In the genomic region with DNA sequence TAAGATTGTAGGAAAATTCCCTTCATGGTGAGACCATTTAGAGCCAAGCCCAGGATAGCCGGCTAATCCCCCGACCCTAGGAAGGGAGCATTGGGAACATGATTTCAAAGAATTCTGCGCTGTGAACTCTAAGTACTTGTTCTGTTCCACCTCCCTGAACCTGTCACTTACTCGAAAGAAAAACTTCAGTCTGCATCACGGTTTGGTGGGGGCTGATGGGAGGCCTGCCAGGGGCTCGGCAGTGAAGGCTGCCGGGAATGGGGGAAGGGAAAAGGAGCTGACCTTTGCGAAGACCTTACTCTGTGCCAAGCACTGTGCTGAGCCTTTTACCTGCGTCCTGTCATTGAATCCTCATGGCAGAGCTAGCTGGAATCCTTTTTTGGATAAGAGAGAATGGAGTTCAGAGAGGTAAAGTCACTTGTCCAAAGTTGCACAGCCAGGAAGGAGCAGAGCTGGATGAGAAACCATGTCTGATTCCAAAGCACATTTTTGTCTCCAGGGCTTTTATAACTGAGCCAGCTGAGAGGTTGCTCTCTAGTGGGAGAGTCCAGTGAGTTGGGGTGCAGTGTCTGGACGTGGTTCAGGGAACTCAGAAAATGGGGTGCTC, we compare ENCODE assay signal across 33 cellular contexts. TPM values are rescaled to one million over a fixed set of nuclear protein-coding genes. Genes with fewer than 3 reads are reported as not detected.
"Had no signal": no experiment of that assay in that cellular context is flagged by ENCODE, and none has a peak within 500 bp of the region (broad histone marks: within the 10 kb centered on the region; RNA-seq: fewer than 3 reads in every experiment).

No MANE protein-coding gene starts in this region.

- DNase-seq: activated CD4-positive, alpha-beta memory T cell treated with anti-CD3 and anti-CD28 coated beads, Interleukin-2, amount 10 ng/mL, durations not matched to agents 7 days and 5 days; activated CD4-positive, alpha-beta T cell treated with anti-CD3 and anti-CD28 coated beads for 1 hour; activated CD4-positive, alpha-beta T cell treated with anti-CD3 and anti-CD28 coated beads for 48 hours; activated CD4-positive, CD25-positive, alpha-beta regulatory T cell; activated CD8-positive, alpha-beta memory T cell treated with anti-CD3 and anti-CD28 coated beads for 24 hours; activated CD8-positive, alpha-beta memory T cell treated with anti-CD3 and anti-CD28 coated beads, Interleukin-2, amount 10 ng/mL, durations not matched to agents 7 days and 5 days; activated CD8-positive, alpha-beta memory T cell treated with anti-CD3 and anti-CD28 coated beads, Interleukin-2, amount 50 U/mL, for 48 hours; activated effector memory CD4-positive, alpha-beta T cell treated with Interleukin-2 at 50 U/mL for 16 hours; activated naive CD4-positive, alpha-beta T cell treated with anti-CD3 and anti-CD28 coated beads, Interleukin-2, amount 10 ng/mL, durations not matched to agents 7 days and 5 days; activated naive CD8-positive, alpha-beta T cell treated with anti-CD3 and anti-CD28 coated beads, Interleukin-2, amount 50 U/mL, for 24 hours; activated T-cell treated with anti-CD3 and anti-CD28 coated beads, Interleukin-2, amount 50 U/mL, for 48 hours; anterior cingulate cortex; brain microvascular endothelial cell; central memory CD4-positive, alpha-beta T cell; NCI-H1092; NCI-H1436 treated with DMSO at 0.1 percent for 48 hours; NCI-H1694 treated with DMSO at 0.1 percent for 48 hours; NCI-H2029; NCI-H345; NCI-H510A; NCI-H526; NCI-H748 treated with DMSO at 0.1 percent for 48 hours; NK-92 treated with Interleukin-12 subunit alpha and Interleukin-12 subunit beta, amount 100 ng/mL, for 24 hours; PC-3; Peyer's patch; Right ventricle myocardium superior; SW 1271; T1000; WERI-Rb-1 had no signal

- H3K27ac ChIP-seq: brain microvascular endothelial cell, Peyer's patch, WERI-Rb-1 had no signal

- H3K36me3 ChIP-seq: brain microvascular endothelial cell, Peyer's patch, WERI-Rb-1 had no signal

- H3K9me3 ChIP-seq: Peyer's patch had no signal

- H3K27me3 ChIP-seq: brain microvascular endothelial cell, Peyer's patch had no signal

- H3K4me1 ChIP-seq: Peyer's patch had no signal

- H3K9me3 Mint-ChIP-seq: activated CD4-positive, alpha-beta memory T cell treated with anti-CD3 and anti-CD28 coated beads, Interleukin-2, amount 10 ng/mL, durations not matched to agents 7 days and 5 days; activated naive CD4-positive, alpha-beta T cell treated with anti-CD3 and anti-CD28 coated beads, Interleukin-2, amount 10 ng/mL, durations not matched to agents 7 days and 5 days; activated naive CD8-positive, alpha-beta T cell treated with anti-CD3 and anti-CD28 coated beads, Interleukin-2, amount 50 U/mL, for 24 hours had no signal

- H3K27ac Mint-ChIP-seq: activated CD4-positive, alpha-beta memory T cell treated with anti-CD3 and anti-CD28 coated beads, Interleukin-2, amount 10 ng/mL, durations not matched to agents 7 days and 5 days; activated CD8-positive, alpha-beta memory T cell treated with anti-CD3 and anti-CD28 coated beads, Interleukin-2, amount 10 ng/mL, durations not matched to agents 7 days and 5 days; activated naive CD4-positive, alpha-beta T cell treated with anti-CD3 and anti-CD28 coated beads, Interleukin-2, amount 10 ng/mL, durations not matched to agents 7 days and 5 days; activated naive CD8-positive, alpha-beta T cell; activated naive CD8-positive, alpha-beta T cell treated with anti-CD3 and anti-CD28 coated beads, Interleukin-2, amount 50 U/mL, for 24 hours had no signal

- H3K4me3 ChIP-seq: Peyer's patch had no signal

- ATAC-seq: activated CD8-positive, alpha-beta memory T cell treated with anti-CD3 and anti-CD28 coated beads, Interleukin-2, amount 10 ng/mL, durations not matched to agents 7 days and 5 days; activated naive CD8-positive, alpha-beta T cell treated with anti-CD3 and anti-CD28 coated beads, Interleukin-2, amount 50 U/mL, for 24 hours; PC-3 had no signal

- H3K4me3 Mint-ChIP-seq: activated CD4-positive, alpha-beta memory T cell treated with anti-CD3 and anti-CD28 coated beads, Interleukin-2, amount 10 ng/mL, durations not matched to agents 7 days and 5 days; activated CD8-positive, alpha-beta memory T cell treated with anti-CD3 and anti-CD28 coated beads, Interleukin-2, amount 10 ng/mL, durations not matched to agents 7 days and 5 days; activated naive CD4-positive, alpha-beta T cell treated with anti-CD3 and anti-CD28 coated beads, Interleukin-2, amount 10 ng/mL, durations not matched to agents 7 days and 5 days; activated naive CD8-positive, alpha-beta T cell; activated naive CD8-positive, alpha-beta T cell treated with anti-CD3 and anti-CD28 coated beads, Interleukin-2, amount 50 U/mL, for 24 hours had no signal

- H3K36me3 Mint-ChIP-seq: activated CD8-positive, alpha-beta memory T cell treated with anti-CD3 and anti-CD28 coated beads, Interleukin-2, amount 10 ng/mL, durations not matched to agents 7 days and 5 days; activated naive CD4-positive, alpha-beta T cell treated with anti-CD3 and anti-CD28 coated beads, Interleukin-2, amount 10 ng/mL, durations not matched to agents 7 days and 5 days; activated naive CD8-positive, alpha-beta T cell had no signal

RNA-seq across cellular contexts. Expression of a gene that starts 15.4 kb away (rescaled TPM):
- total RNA-seq: activated CD4-positive, alpha-beta memory T cell treated with anti-CD3 and anti-CD28 coated beads, Interleukin-2, amount 10 ng/mL, durations not matched to agents 7 days and 5 days; MCF 10A; T-helper 1 cell treated with Interleukin-12 subunit alpha and Interleukin-12 subunit beta and Interleukin-4 antibody, amounts not matched to agents 30 ng/mL and 1 ng/mL, for 36 hours; T-helper 2 cell treated with Interferon-gamma antibody and Interleukin-4, amounts not matched to agents 100 ng/mL and 5 ng/mL, for 36 hours had no signal
